27 cellular contexts compared by ENCODE assay signal in the genomic region with DNA sequence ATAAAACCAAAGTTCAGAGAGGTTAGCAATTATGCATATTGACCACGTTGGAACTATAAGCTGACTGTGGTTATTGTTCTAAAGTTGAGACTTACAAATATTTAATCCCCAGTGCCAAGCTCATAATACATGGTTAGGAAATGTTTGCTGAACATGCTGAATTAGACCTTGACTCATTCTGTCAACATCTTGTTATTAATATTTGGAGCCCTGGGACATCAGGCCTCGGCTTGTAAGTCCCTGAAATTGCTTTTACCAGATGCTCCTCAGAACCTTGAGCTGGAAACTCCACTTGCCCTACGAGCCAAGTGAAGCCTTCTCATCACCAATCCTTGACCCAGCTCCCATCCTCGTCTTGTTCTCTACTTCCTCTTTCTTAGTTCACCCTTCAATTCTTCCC. TPM values are rescaled to one million over a fixed set of nuclear protein-coding genes. Genes with fewer than 3 reads are reported as not detected.
DNase-seq lines count a peak whose midpoint lies in the region; ATAC-seq and TF ChIP-seq lines count a peak whose summit lies in the region.
"Had no signal": no experiment of that assay in that cellular context is flagged by ENCODE, and none has a peak within 500 bp of the region (broad histone marks: within the 10 kb centered on the region; RNA-seq: fewer than 3 reads in every experiment).

No MANE protein-coding gene starts in this region.

- BruUV-seq in MCF 10A (replicated peaks; lab: Mats Ljungman, UMichigan) = no TSS peak

- H3K4me3 Mint-ChIP-seq in MCF 10A (ENCODE audit: unreplicated experiment) = no peak overlapping the region
- H3K4me3 Mint-ChIP-seq in activated T-cell treated with anti-CD3 and anti-CD28 coated beads, Interleukin-2, amount 50 U/mL, for 24 hours = no peak overlapping the region
- H3K4me3 Mint-ChIP-seq: activated CD4-positive, alpha-beta T cell treated with anti-CD3 and anti-CD28 coated beads, Interleukin-2, amount 10 ng/mL, durations not matched to agents 7 days and 5 days; activated naive CD8-positive, alpha-beta T cell; nephron progenitor cell; T-helper 2 cell treated with Interferon-gamma antibody and Interleukin-4, amounts not matched to agents 5 μg/mL and 100 μg/mL, for 36 hours had no signal

- TF ChIP-seq CTCF in MCF 10A (IDR thresholded peaks at IDR 0.05; ENCODE audit: unreplicated experiment) (no peak), breast epithelium (IDR thresholded peaks at IDR 0.05) (no peak), mucosa of descending colon (IDR thresholded peaks at IDR 0.05) (no peak), uterus (IDR thresholded peaks at IDR 0.05) (no peak), suprapubic skin (IDR thresholded peaks at IDR 0.05) (no peak)

- H3K36me3 Mint-ChIP-seq in MCF 10A (ENCODE audit: insufficient read depth, unreplicated experiment) = no peaks in the 10 kb centered on the region
- no peaks in the 10 kb centered on the region for H3K36me3 Mint-ChIP-seq in activated T-cell treated with anti-CD3 and anti-CD28 coated beads, Interleukin-2, amount 50 U/mL, for 24 hours (ENCODE audit: low read depth)
- H3K36me3 Mint-ChIP-seq: activated naive CD8-positive, alpha-beta T cell had no signal

- TF ChIP-seq EP300 in suprapubic skin (IDR thresholded peaks at IDR 0.05) = no peak

- H3K4me1 ChIP-seq in breast epithelium (no peaks in the 10 kb centered on the region), mucosa of descending colon (ENCODE audit: low read depth) (no peaks in the 10 kb centered on the region), uterus (no peaks in the 10 kb centered on the region), suprapubic skin (peaks cover 3% of the 10 kb centered on the region)
- H3K4me1 ChIP-seq: ascending aorta had no signal

- TF ChIP-seq POLR2A in breast epithelium (IDR thresholded peaks at IDR 0.05) (no peak), uterus (IDR thresholded peaks at IDR 0.05) (no peak), suprapubic skin (IDR thresholded peaks at IDR 0.05) (no peak)

- H3K27me3 Mint-ChIP-seq in MCF 10A (ENCODE audit: insufficient read depth, unreplicated experiment) = no peaks in the 10 kb centered on the region
- H3K27me3 Mint-ChIP-seq in activated T-cell treated with anti-CD3 and anti-CD28 coated beads, Interleukin-2, amount 50 U/mL, for 24 hours = no peaks in the 10 kb centered on the region
- H3K27me3 Mint-ChIP-seq: activated naive CD8-positive, alpha-beta T cell had no signal

- CTCF ChIA-PET in MCF 10A (lab: Yijun Ruan, JAX) = interaction anchor here (0.6 to 2.2 kb wide), 6 partner anchors 9 to 168 kb away, joined by 3 to 6 read pairs (median 3); no protein-coding TSS in a partner anchor

- peaks cover 21% of the 10 kb centered on the region for H3K4me1 Mint-ChIP-seq in MCF 10A (ENCODE audit: insufficient read depth, unreplicated experiment)
- H3K4me1 Mint-ChIP-seq in activated T-cell treated with anti-CD3 and anti-CD28 coated beads, Interleukin-2, amount 50 U/mL, for 24 hours (ENCODE audit: low read depth) = peaks cover 12% of the 10 kb centered on the region

- peak; percentile 49 for DNase-seq in MCF 10A (ENCODE audit: unreplicated experiment)
- no peak for DNase-seq in breast epithelium (ENCODE audit: low spot score in 2 of 2)
- DNase-seq in epithelial cell of prostate (ENCODE audit: low read depth, low spot score) = peak; percentile 81
- no peak for DNase-seq in mucosa of descending colon
- DNase-seq in glomerular visceral epithelial cell (ENCODE audit: extremely low spot score) = no peak
- no peak for DNase-seq in activated T-cell treated with anti-CD3 and anti-CD28 coated beads, Interleukin-2, amount 50 U/mL, for 24 hours
- no peak for DNase-seq in uterus
- DNase-seq in suprapubic skin (ENCODE audit: low spot score in 2 of 2) = no peak
- DNase-seq: activated CD4-positive, alpha-beta T cell treated with anti-CD3 and anti-CD28 coated beads, Interleukin-2, amount 10 ng/mL, durations not matched to agents 7 days and 5 days; COR-L47; heart right ventricle; Kasumi-1; left ventricle myocardium superior; NCI-H1105 treated with DMSO at 0.1 percent for 48 hours; NCI-H2107; nephron progenitor cell; NK-92 treated with Interleukin-12 subunit alpha and Interleukin-12 subunit beta, amount 100 ng/mL, for 24 hours; stimulated activated CD4-positive, alpha-beta T cell treated with anti-CD3 and anti-CD28 coated beads, Interleukin-1b, Interleukin-23, amount 100 ng/mL, for 48 hours; WERI-Rb-1 had no signal

- H3K9me3 Mint-ChIP-seq in MCF 10A (ENCODE audit: unreplicated experiment) = no peaks in the 10 kb centered on the region
- no peaks in the 10 kb centered on the region for H3K9me3 Mint-ChIP-seq in activated T-cell treated with anti-CD3 and anti-CD28 coated beads, Interleukin-2, amount 50 U/mL, for 24 hours
- H3K9me3 Mint-ChIP-seq: activated CD4-positive, alpha-beta T cell treated with anti-CD3 and anti-CD28 coated beads, Interleukin-2, amount 10 ng/mL, durations not matched to agents 7 days and 5 days; activated T-helper 2 cell treated with anti-CD3 and anti-CD28 coated beads, Interferon-gamma antibody, Interleukin-2, Interleukin-4, amounts not matched to agents 10 μg/mL and 5 μg/mL and 100 μg/mL, durations not matched to agents 14 hours and 24 hours and 36 hours; T-helper 2 cell treated with Interferon-gamma antibody and Interleukin-4, amounts not matched to agents 5 μg/mL and 100 μg/mL, for 36 hours had no signal

- H3K9me3 ChIP-seq in breast epithelium = no peaks in the 10 kb centered on the region
- H3K9me3 ChIP-seq in mucosa of descending colon = no peaks in the 10 kb centered on the region
- H3K9me3 ChIP-seq in uterus = no peaks in the 10 kb centered on the region
- H3K9me3 ChIP-seq in suprapubic skin = no peaks in the 10 kb centered on the region
- H3K9me3 ChIP-seq: ascending aorta had no signal

- no peaks in the 10 kb centered on the region for H3K36me3 ChIP-seq in breast epithelium
- H3K36me3 ChIP-seq in mucosa of descending colon (ENCODE audit: low read depth) = no peaks in the 10 kb centered on the region
- no peaks in the 10 kb centered on the region for H3K36me3 ChIP-seq in uterus
- no peaks in the 10 kb centered on the region for H3K36me3 ChIP-seq in suprapubic skin
- H3K36me3 ChIP-seq: ascending aorta, heart right ventricle, WERI-Rb-1 had no signal

- H3K27ac Mint-ChIP-seq in MCF 10A (ENCODE audit: low read depth, unreplicated experiment) = peak overlapping the region; percentile 3
- H3K27ac Mint-ChIP-seq in activated T-cell treated with anti-CD3 and anti-CD28 coated beads, Interleukin-2, amount 50 U/mL, for 24 hours = no peak overlapping the region
- H3K27ac Mint-ChIP-seq: activated CD4-positive, alpha-beta T cell treated with anti-CD3 and anti-CD28 coated beads, Interleukin-2, amount 10 ng/mL, durations not matched to agents 7 days and 5 days; activated naive CD8-positive, alpha-beta T cell; activated T-helper 2 cell treated with anti-CD3 and anti-CD28 coated beads, Interferon-gamma antibody, Interleukin-2, Interleukin-4, amounts not matched to agents 10 μg/mL and 5 μg/mL and 100 μg/mL, durations not matched to agents 14 hours and 24 hours and 36 hours; nephron progenitor cell; T-helper 2 cell treated with Interferon-gamma antibody and Interleukin-4, amounts not matched to agents 5 μg/mL and 100 μg/mL, for 36 hours had no signal

- H3K27me3 ChIP-seq in breast epithelium = no peaks in the 10 kb centered on the region
- no peaks in the 10 kb centered on the region for H3K27me3 ChIP-seq in uterus
- no peaks in the 10 kb centered on the region for H3K27me3 ChIP-seq in suprapubic skin
- H3K27me3 ChIP-seq: ascending aorta, heart right ventricle had no signal

- 21% methylated on average over 4 of the region's 4 CpGs for WGBS in suprapubic skin

- intact Hi-C loops in MCF 10A (cut with micrococcal nuclease) (no loop called here), breast epithelium (cut with DNase I; ENCODE audit: low total_unique reads) (no loop called here), mucosa of descending colon (cut with DNase I, micrococcal nuclease) (no loop called here), uterus (cut with DNase I; ENCODE audit: low total_unique reads) (no loop called here)

- ATAC-seq in mucosa of descending colon = peak; percentile 4
- ATAC-seq: heart right ventricle, left ventricle myocardium superior, SK-N-SH treated with all-trans-retinoic acid at 6 μM for 48 hours had no signal

- POLR2A ChIA-PET in MCF 10A (lab: Yijun Ruan, JAX) = interaction anchor here (0.6 to 1.6 kb wide), 10 partner anchors 12 to 850 kb away, joined by 3 to 7 read pairs (median 3); no protein-coding TSS in a partner anchor

- H3K4me3 ChIP-seq in breast epithelium (no peak overlapping the region), mucosa of descending colon (no peak overlapping the region), uterus (no peak overlapping the region), suprapubic skin (no peak overlapping the region)
- H3K4me3 ChIP-seq: ascending aorta, heart right ventricle had no signal

- H3K27ac ChIP-seq in breast epithelium (no peak overlapping the region), epithelial cell of prostate (peak overlapping the region; percentile 35), uterus (no peak overlapping the region), suprapubic skin (no peak overlapping the region)
- H3K27ac ChIP-seq: ascending aorta, heart right ventricle, WERI-Rb-1 had no signal

RNA-seq across cellular contexts. Expression of gene DYNAP, which starts 21.2 kb away (rescaled TPM):
- 0.59 and 0.86 TPM in 2 replicates for total RNA-seq in MCF 10A (2022)
- total RNA-seq in breast epithelium = not detected
- total RNA-seq in mucosa of descending colon = not detected
- not detected for total RNA-seq in uterus
- total RNA-seq in suprapubic skin = not detected
- total RNA-seq: activated CD4-positive, alpha-beta T cell treated with anti-CD3 and anti-CD28 coated beads, Interleukin-2, amount 10 ng/mL, durations not matched to agents 7 days and 5 days; activated T-helper 2 cell treated with anti-CD3 and anti-CD28 coated beads, Interferon-gamma antibody, Interleukin-2, Interleukin-4, amounts not matched to agents 10 μg/mL and 5 μg/mL and 100 μg/mL, durations not matched to agents 14 hours and 24 hours and 36 hours; ascending aorta; heart right ventricle; left ventricle myocardium superior; NCI-H460; skeletal muscle tissue; temporal lobe had no signal

Comparison
In these comparisons a context has a peak if more than half of its experiments do, and no peak if none do; other contexts are left out.
1. DNase-seq: peak in MCF 10A (single experiment) and epithelial cell of prostate (single experiment); none in breast epithelium (0 of 2), mucosa of descending colon (0 of 3), glomerular visceral epithelial cell (single experiment), activated T-cell treated with anti-CD3 and anti-CD28 coated beads, Interleukin-2, amount 50 U/mL, for 24 hours (single experiment), uterus (0 of 2) and suprapubic skin (0 of 2).